Comparison of ENCODE assay signal across 10 cellular contexts in the genomic region with DNA sequence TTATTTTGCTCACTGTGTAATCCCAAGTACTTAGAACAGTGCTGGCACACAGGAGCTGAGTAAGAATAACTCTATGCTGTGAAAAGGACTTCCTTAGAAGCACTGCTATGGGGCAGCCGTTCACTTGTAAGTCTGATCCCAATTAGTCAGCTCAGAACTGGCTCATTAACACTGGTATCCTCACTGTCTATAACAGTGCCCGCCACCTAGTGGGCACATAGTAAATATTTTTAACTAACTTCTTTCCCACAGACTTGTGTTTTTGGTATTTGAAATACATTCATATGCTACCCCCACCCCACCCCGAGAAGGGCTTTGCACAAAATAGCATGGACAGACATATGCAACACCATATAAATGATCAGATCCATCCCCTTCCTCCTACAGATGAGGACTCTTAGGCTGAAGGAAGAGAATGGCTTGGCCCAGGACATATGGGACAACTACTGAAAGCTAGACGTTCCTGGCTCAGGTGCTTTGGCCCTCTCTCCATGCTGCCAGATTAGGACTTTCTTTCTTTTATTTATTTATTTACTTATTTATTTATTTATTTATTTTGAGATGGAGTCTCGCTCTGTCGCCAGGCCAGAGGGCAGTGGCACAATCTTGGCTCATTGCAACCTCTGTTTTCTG. TPM values are rescaled to one million over a fixed set of nuclear protein-coding genes. Genes with fewer than 3 reads are reported as not detected.
A peak's percentile ranks its signal among the peaks of the same experiment; 100 is the strongest.
DNase-seq lines count a peak whose midpoint lies in the region; ATAC-seq, FAIRE-seq and TF ChIP-seq lines count a peak whose summit lies in the region.
"Had no signal": no experiment of that assay in that cellular context is flagged by ENCODE, and none has a peak within 500 bp of the region (broad histone marks: within the 10 kb centered on the region; RNA-seq: fewer than 3 reads in every experiment).

No MANE protein-coding gene starts in this region.

- H3K27me3 ChIP-seq in HepG2 (ENCODE audit: control insufficient read depth in 1 of 2, insufficient read depth in 2 of 2, low read length in 2 of 2): no peaks in the 10 kb centered on the region
- H3K27me3 ChIP-seq: BLaER1 treated with 17β-estradiol and CSF1 and Interleukin-3, amounts not matched to agents 10 nM and 100 nM had no signal

- peaks cover 4 to 13% of the 10 kb centered on the region in 2 experiments; a peak in 4 of 5 replicates for H3K36me3 ChIP-seq in HepG2 (replicated peaks in 1 of 2; ENCODE audit: control insufficient read depth in 1 of 2, insufficient read depth in 2 of 2, low read length in 2 of 2)

- no peak for TF ChIP-seq EP300 in HepG2 (IDR thresholded peaks at IDR 0.05; ENCODE audit: low read depth in 2 of 2, low read length in 2 of 2)
- TF ChIP-seq EP300 in HepG2 (CRISPR knock-in tag; IDR thresholded peaks at IDR 0.05; ENCODE audit: borderline replicate concordance): no peak

- H3K27ac ChIP-seq in caudate nucleus (ENCODE audit: low read depth, low read length): peak overlapping the region; percentile 28
- H3K27ac ChIP-seq in HepG2 (ENCODE audit: extremely low read length, insufficient read depth, low read length): no peak overlapping the region

- FAIRE-seq in HepG2 (lab: Jason Lieb, UNC): peak; percentile 36

- H4K20me1 ChIP-seq in HepG2 (ENCODE audit: insufficient read depth, low read length): no peaks in the 10 kb centered on the region

- peak; percentile 35 for ATAC-seq in HG02571 (IDR thresholded peaks at IDR 0.05; ENCODE audit: unreplicated experiment)
- ATAC-seq in HepG2: peak; percentile 89

- CTCF ChIA-PET in HepG2 (lab: Yijun Ruan, JAX; ENCODE audit: low intra/inter-chr PET ratio, low total read pairs): interaction anchor here (1.8 to 5.6 kb wide), 2 partner anchors 236 to 281 kb away, joined by 10 to 89 read pairs; no protein-coding TSS in a partner anchor

- peaks cover 25% of the 10 kb centered on the region for H3K4me1 Mint-ChIP-seq in T-helper 1 cell treated with Interleukin-12 subunit alpha and Interleukin-12 subunit beta and Interleukin-4 antibody, amounts not matched to agents 30 μg/mL and 1 μg/mL, for 36 hours (ENCODE audit: low read depth)

- no peaks in the 10 kb centered on the region for H3K9me3 ChIP-seq in HepG2 (ENCODE audit: low read length)
- H3K9me3 ChIP-seq: BLaER1 treated with 17β-estradiol and CSF1 and Interleukin-3, amounts not matched to agents 10 nM and 100 nM had no signal

- H3K36me3 Mint-ChIP-seq in T-helper 1 cell treated with Interleukin-12 subunit alpha and Interleukin-12 subunit beta and Interleukin-4 antibody, amounts not matched to agents 30 μg/mL and 1 μg/mL, for 36 hours (ENCODE audit: low read depth): no peaks in the 10 kb centered on the region

- H3K4me3 ChIP-seq in HepG2 (replicated peaks in 1 of 3; ENCODE audit: insufficient read depth in 1 of 3, low read depth in 2 of 3, low read length in 3 of 3): no peak overlapping the region
- H3K4me3 ChIP-seq: BLaER1 treated with 17β-estradiol and CSF1 and Interleukin-3, amounts not matched to agents 10 nM and 100 nM had no signal

- peak overlapping the region; percentile 18 for H3K27ac Mint-ChIP-seq in T-helper 1 cell treated with Interleukin-12 subunit alpha and Interleukin-12 subunit beta and Interleukin-4 antibody, amounts not matched to agents 30 μg/mL and 1 μg/mL, for 36 hours
- H3K27ac Mint-ChIP-seq: dendritic cell treated with granulocyte-macrophage colony-stimulating factor and Interleukin-4, amounts not matched to agents 40 ng/mL and 50 ng/mL, for 4 days had no signal

- intact Hi-C loops in HepG2 (cut with micrococcal nuclease; ENCODE audit: unreplicated experiment): loop anchor here (10.0 kb wide), 1 partner anchor 1151 kb away; no protein-coding TSS in a partner anchor

- no peaks in the 10 kb centered on the region for H3K27me3 Mint-ChIP-seq in T-helper 1 cell treated with Interleukin-12 subunit alpha and Interleukin-12 subunit beta and Interleukin-4 antibody, amounts not matched to agents 30 μg/mL and 1 μg/mL, for 36 hours (ENCODE audit: low read depth)
- H3K27me3 Mint-ChIP-seq: dendritic cell treated with granulocyte-macrophage colony-stimulating factor and Interleukin-4, amounts not matched to agents 40 ng/mL and 50 ng/mL, for 4 days had no signal

- no peak overlapping the region for H3K4me2 ChIP-seq in HepG2 (ENCODE audit: low read depth, low read length)

- H3K4me3 Mint-ChIP-seq in T-helper 1 cell treated with Interleukin-12 subunit alpha and Interleukin-12 subunit beta and Interleukin-4 antibody, amounts not matched to agents 30 μg/mL and 1 μg/mL, for 36 hours: no peak overlapping the region
- H3K4me3 Mint-ChIP-seq: dendritic cell treated with granulocyte-macrophage colony-stimulating factor and Interleukin-4, amounts not matched to agents 40 ng/mL and 50 ng/mL, for 4 days had no signal

- BruUV-seq in HepG2 (replicated peaks; lab: Mats Ljungman, UMichigan): no TSS peak

- H3K79me2 ChIP-seq in HepG2 (ENCODE audit: insufficient read depth, low read length): no peaks in the 10 kb centered on the region

- no peak for TF ChIP-seq POLR2A in HepG2 (IDR thresholded peaks at IDR 0.05; ENCODE audit: insufficient read depth in 1 of 2, low read depth in 2 of 2, low read length in 2 of 2)

- no peak for TF ChIP-seq RAD21 in HepG2 (CRISPR knock-in tag; IDR thresholded peaks at IDR 0.05)

- 52% methylated on average over 6 of the region's 6 CpGs for WGBS in HepG2 (ENCODE audit: low lambda C conversion rate)

- peak; percentile 74 for TF ChIP-seq CTCF in HepG2 (CRISPR knock-in tag; IDR thresholded peaks at IDR 0.05)

- no peak overlapping the region for H3K9ac ChIP-seq in HepG2 (ENCODE audit: insufficient read depth, low read depth, low read length)
- H3K9ac ChIP-seq: BLaER1 treated with 17β-estradiol and CSF1 and Interleukin-3, amounts not matched to agents 10 nM and 100 nM had no signal

- H2AFZ ChIP-seq in HepG2 (ENCODE audit: low read length): no peak overlapping the region

- in situ Hi-C loops in HepG2 (cut with HindIII; ENCODE audit: extremely low pct_ligation_motif_present, low pct_unique_long_range_greater_than_20kb): no loop called here

- no peaks in the 10 kb centered on the region for H3K4me1 ChIP-seq in HepG2 (ENCODE audit: insufficient read depth, low read length)

- H3K9me3 Mint-ChIP-seq in T-helper 1 cell treated with Interleukin-12 subunit alpha and Interleukin-12 subunit beta and Interleukin-4 antibody, amounts not matched to agents 30 μg/mL and 1 μg/mL, for 36 hours: no peaks in the 10 kb centered on the region
- H3K9me3 Mint-ChIP-seq: dendritic cell treated with granulocyte-macrophage colony-stimulating factor and Interleukin-4, amounts not matched to agents 40 ng/mL and 50 ng/mL, for 4 days had no signal

- POLR2A ChIA-PET in HepG2 (lab: Yijun Ruan, JAX): no interaction called here

- DNase-seq in NCI-H2081 (lab: John Stamatoyannopoulos, UW) (peak; percentile 46 to 50), NCI-H2081 treated with DMSO at 0.1 percent for 48 hours (lab: John Stamatoyannopoulos, UW) (no peak), NCI-H1105 treated with DMSO at 0.1 percent for 48 hours (lab: John Stamatoyannopoulos, UW) (peak; percentile 79), caudate nucleus (lab: John Stamatoyannopoulos, UW) (peak in 21 of 61 donors; percentile 4 to 56 (median 21)), HepG2 (ENCODE audit: low spot score) (peak; percentile 43)
- peak; percentile 9 for DNase-seq in stimulated activated CD8-positive, alpha-beta memory T cell treated with anti-CD3 and anti-CD28 coated beads, Interleukin-4, amount 100 ng/mL, for 24 hours (ENCODE audit: low read depth)

RNA-seq across cellular contexts. Expression of gene DST, which starts 47.1 kb away (rescaled TPM):
- total RNA-seq in HepG2 (2016; rRNA removed; fragmentation: Illumina TruSeq; extraction: Trizol): 61.7 and 89.0 TPM in 2 replicates
- 6.5 and 7.8 TPM in 2 replicates for total RNA-seq in HepG2 (2016; cell fraction: cytosol; rRNA removed; fragmentation: Illumina TruSeq; extraction: Trizol; ENCODE audit: low read depth)
- 56.6 and 87.8 TPM in 2 replicates for total RNA-seq in HepG2 (2016; cell fraction: insoluble cytoplasmic fraction; rRNA removed; fragmentation: Illumina TruSeq; extraction: Trizol)
- total RNA-seq in HepG2 (2016; cell fraction: membrane; rRNA removed; fragmentation: Illumina TruSeq; extraction: Trizol): 14.8 and 16.7 TPM in 2 replicates
- 273 and 289 TPM in 2 replicates for total RNA-seq in HepG2 (2016; cell fraction: nucleus; rRNA removed; fragmentation: Illumina TruSeq; extraction: Trizol)
- 64.4 and 77.2 TPM in 2 replicates for polyA plus RNA-seq in HepG2 (2011; rRNA removed)
- 23.8 and 26.1 TPM in 2 replicates for polyA plus RNA-seq in HepG2 (2011; cell fraction: cytosol; rRNA removed)
- polyA plus RNA-seq in HepG2 (2011; cell fraction: nucleus; rRNA removed): 197 and 231 TPM in 2 replicates
- 75.4 and 77.7 TPM in 2 replicates for polyA plus RNA-seq in HepG2 (2012)
- polyA plus RNA-seq in HepG2 (2016; cell fraction: cytosol; fragmentation: Illumina TruSeq; extraction: Trizol; ENCODE audit: low read depth): 2.7 and 2.9 TPM in 2 replicates
- 38.0 and 39.9 TPM in 2 replicates for polyA plus RNA-seq in HepG2 (2016; cell fraction: insoluble cytoplasmic fraction; fragmentation: Illumina TruSeq; extraction: Trizol; ENCODE audit: low read depth)
- polyA plus RNA-seq in HepG2 (2016; cell fraction: membrane; fragmentation: Illumina TruSeq; extraction: Trizol; ENCODE audit: low read depth): 5.4 and 7.5 TPM in 2 replicates
- 155 and 164 TPM in 2 replicates for polyA plus RNA-seq in HepG2 (2016; cell fraction: nucleus; fragmentation: Illumina TruSeq; extraction: Trizol; ENCODE audit: insufficient read depth, low read depth)
- 62.4 and 124 TPM in 2 replicates for polyA minus RNA-seq in HepG2 (2011; rRNA and poly(A)+ RNA removed; ENCODE audit: low replicate concordance)
- 53.9 and 66.4 TPM in 2 replicates for polyA minus RNA-seq in HepG2 (2011; cell fraction: cytosol; rRNA and poly(A)+ RNA removed)
- polyA minus RNA-seq in HepG2 (2011; cell fraction: nucleus; rRNA and poly(A)+ RNA removed): 948 and 1,173 TPM in 2 replicates
